16 cellular contexts compared by ENCODE assay signal in the genomic region with DNA sequence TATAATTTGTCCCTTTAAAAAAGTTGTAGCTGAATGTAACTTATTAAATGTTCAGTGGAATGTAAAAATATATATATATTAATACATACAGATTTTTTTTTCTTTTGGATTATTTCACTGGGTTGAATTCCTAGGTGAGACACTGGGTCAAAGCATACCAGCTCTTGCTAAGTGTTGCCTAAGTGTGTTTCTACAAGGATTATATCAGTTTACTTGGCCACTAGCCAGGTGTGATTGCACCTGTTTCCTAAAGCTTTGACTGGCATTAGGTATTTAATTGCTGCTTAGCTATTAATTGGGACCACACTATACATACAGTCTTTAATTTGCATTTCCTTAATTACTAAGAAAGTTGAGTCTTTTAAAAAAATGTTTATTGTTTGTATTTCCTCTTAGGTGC. TPM values are rescaled to one million over a fixed set of nuclear protein-coding genes. Genes with fewer than 3 reads are reported as not detected.
"Had no signal": no experiment of that assay in that cellular context is flagged by ENCODE, and none has a peak within 500 bp of the region (broad histone marks: within the 10 kb centered on the region; RNA-seq: fewer than 3 reads in every experiment).

No MANE protein-coding gene starts in this region.

- H3K9me3 Mint-ChIP-seq: activated CD4-positive, alpha-beta memory T cell treated with anti-CD3 and anti-CD28 coated beads for 36 hours; activated naive CD4-positive, alpha-beta T cell treated with anti-CD3 and anti-CD28 coated beads, Interleukin-2, amount 50 U/mL, for 72 hours; activated T-helper 1 cell treated with anti-CD3 and anti-CD28 coated beads, Interleukin-12 subunit alpha, Interleukin-12 subunit beta, Interleukin-2, Interleukin-4 antibody, amounts not matched to agents 30 ng/mL and 10 ng/mL and 1 ng/mL, durations not matched to agents 14 hours and 24 hours and 36 hours; mesothelial cell of epicardium; natural killer cell treated with Interleukin-12 subunit alpha and Interleukin-12 subunit beta and Interleukin-15 and Interleukin-18, amount 100 ng/mL, for 72 hours; stimulated activated naive B cell treated with anti-CD40 and anti-IgM and Interleukin-4, amounts not matched to agents 10 μg/mL and 1 μg/mL and 100 μg/mL, for 72 hours; WTC11 had no signal

- ATAC-seq: activated naive CD4-positive, alpha-beta T cell treated with anti-CD3 and anti-CD28 coated beads, Interleukin-2, amount 50 U/mL, for 72 hours; natural killer cell treated with Interleukin-12 subunit alpha and Interleukin-12 subunit beta and Interleukin-15 and Interleukin-18, amount 100 ng/mL, for 72 hours; stimulated activated naive B cell treated with anti-CD40 and anti-IgM and Interleukin-4, amounts not matched to agents 10 μg/mL and 1 μg/mL and 100 μg/mL, for 72 hours; upper lobe of right lung; WTC11 had no signal

- DNase-seq: activated CD4-positive, alpha-beta memory T cell treated with anti-CD3 and anti-CD28 coated beads for 36 hours; activated CD4-positive, alpha-beta T cell treated with anti-CD3 and anti-CD28 coated beads for 4 hours; activated gamma-delta T cell treated with Interleukin-2 at 50 U/mL for 16 hours; activated T-cell treated with anti-CD3 and anti-CD28 coated beads for 4 hours; adrenal gland; head of caudate nucleus; stimulated activated naive B cell treated with anti-CD40 and anti-IgM and Interleukin-4, amounts not matched to agents 10 μg/mL and 1 μg/mL and 100 μg/mL, for 72 hours; upper lobe of right lung had no signal

- H3K27ac Mint-ChIP-seq: activated CD4-positive, alpha-beta memory T cell treated with anti-CD3 and anti-CD28 coated beads for 36 hours; activated naive CD4-positive, alpha-beta T cell treated with anti-CD3 and anti-CD28 coated beads, Interleukin-2, amount 50 U/mL, for 72 hours; activated T-helper 1 cell treated with anti-CD3 and anti-CD28 coated beads, Interleukin-12 subunit alpha, Interleukin-12 subunit beta, Interleukin-2, Interleukin-4 antibody, amounts not matched to agents 30 ng/mL and 10 ng/mL and 1 ng/mL, durations not matched to agents 14 hours and 24 hours and 36 hours; mesothelial cell of epicardium; natural killer cell treated with Interleukin-12 subunit alpha and Interleukin-12 subunit beta and Interleukin-15 and Interleukin-18, amount 100 ng/mL, for 72 hours; stimulated activated naive B cell treated with anti-CD40 and anti-IgM and Interleukin-4, amounts not matched to agents 10 μg/mL and 1 μg/mL and 100 μg/mL, for 72 hours; WTC11 had no signal

- H3K4me3 Mint-ChIP-seq: activated CD4-positive, alpha-beta memory T cell treated with anti-CD3 and anti-CD28 coated beads for 36 hours; activated T-helper 1 cell treated with anti-CD3 and anti-CD28 coated beads, Interleukin-12 subunit alpha, Interleukin-12 subunit beta, Interleukin-2, Interleukin-4 antibody, amounts not matched to agents 30 ng/mL and 10 ng/mL and 1 ng/mL, durations not matched to agents 14 hours and 24 hours and 36 hours; mesothelial cell of epicardium; natural killer cell treated with Interleukin-12 subunit alpha and Interleukin-12 subunit beta and Interleukin-15 and Interleukin-18, amount 100 ng/mL, for 72 hours; stimulated activated naive B cell treated with anti-CD40 and anti-IgM and Interleukin-4, amounts not matched to agents 10 μg/mL and 1 μg/mL and 100 μg/mL, for 72 hours; WTC11 had no signal

- H3K36me3 Mint-ChIP-seq: activated CD4-positive, alpha-beta memory T cell treated with anti-CD3 and anti-CD28 coated beads for 36 hours; activated naive CD4-positive, alpha-beta T cell treated with anti-CD3 and anti-CD28 coated beads, Interleukin-2, amount 50 U/mL, for 72 hours; mesothelial cell of epicardium; natural killer cell treated with Interleukin-12 subunit alpha and Interleukin-12 subunit beta and Interleukin-15 and Interleukin-18, amount 100 ng/mL, for 72 hours; stimulated activated naive B cell treated with anti-CD40 and anti-IgM and Interleukin-4, amounts not matched to agents 10 μg/mL and 1 μg/mL and 100 μg/mL, for 72 hours; WTC11 had no signal

RNA-seq across cellular contexts. Expression of gene ELOVL3, which starts 5.5 kb away (rescaled TPM):
- total RNA-seq: frontal cortex; natural killer cell treated with Interleukin-12 subunit alpha and Interleukin-12 subunit beta and Interleukin-15 and Interleukin-18, amount 100 ng/mL, for 72 hours had no signal

RNA-seq across cellular contexts. Expression of gene PITX3, which starts 20.7 kb away (rescaled TPM):
- total RNA-seq: activated naive CD4-positive, alpha-beta T cell treated with anti-CD3 and anti-CD28 coated beads, Interleukin-2, amount 50 U/mL, for 72 hours; breast epithelium; frontal cortex; lung; mesothelial cell of epicardium; natural killer cell treated with Interleukin-12 subunit alpha and Interleukin-12 subunit beta and Interleukin-15 and Interleukin-18, amount 100 ng/mL, for 72 hours; upper lobe of right lung had no signal
